9 cellular contexts compared by ENCODE assay signal in genomic region chr5:37839441-37840035, GRCh38. TPM values are rescaled to one million over a fixed set of nuclear protein-coding genes. Genes with fewer than 3 reads are reported as not detected.
DNase-seq lines count a peak whose midpoint lies in the region; ATAC-seq and TF ChIP-seq lines count a peak whose summit lies in the region.
"Had no signal": no experiment of that assay in that cellular context is flagged by ENCODE, and none has a peak within 500 bp of the region (broad histone marks: within the 10 kb centered on the region; RNA-seq: fewer than 3 reads in every experiment).

No MANE protein-coding gene starts in this region.

- H3K27me3 Mint-ChIP-seq in neural crest cell (ENCODE audit: low read depth): peaks cover 90% of the 10 kb centered on the region
- H3K27me3 Mint-ChIP-seq in activated CD4-positive, alpha-beta memory T cell treated with anti-CD3 and anti-CD28 coated beads, Interleukin-2, amount 10 ng/mL, durations not matched to agents 7 days and 5 days: peaks cover 81% of the 10 kb centered on the region

- H3K4me1 ChIP-seq in fibroblast of lung (ENCODE audit: control insufficient read depth, extremely low read depth, insufficient read depth, low read length): peaks cover 3% of the 10 kb centered on the region

- peaks cover 16% of the 10 kb centered on the region for H3K79me2 ChIP-seq in fibroblast of lung (ENCODE audit: control insufficient read depth, insufficient read depth, low read length)

- peak overlapping the region; percentile 55 for H3K4me2 ChIP-seq in fibroblast of lung (ENCODE audit: extremely low read depth, insufficient read depth, low read length)

- H3K27ac ChIP-seq in fibroblast of lung (ENCODE audit: insufficient read depth, low read length): peak overlapping the region; percentile 35

- H2AFZ ChIP-seq in fibroblast of lung (ENCODE audit: low read length): no peak overlapping the region

- DNase-seq in NCI-H82 (lab: John Stamatoyannopoulos, UW): peak; percentile 46
- no peak for DNase-seq in NCI-H82 treated with DMSO at 0.1 percent for 48 hours (lab: John Stamatoyannopoulos, UW; ENCODE audit: unreplicated experiment)
- DNase-seq in NCI-H69 (lab: John Stamatoyannopoulos, UW): peak; percentile 83
- DNase-seq in fibroblast of lung (ENCODE audit: low read depth in 2 of 2): peak; percentile 61 to 71
- peak; percentile 30 for DNase-seq in neural crest cell (ENCODE audit: low read depth, low spot score)
- no peak for DNase-seq in activated CD4-positive, alpha-beta memory T cell treated with anti-CD3 and anti-CD28 coated beads, Interleukin-2, amount 10 ng/mL, durations not matched to agents 7 days and 5 days
- DNase-seq: DND-41 had no signal

- no peaks in the 10 kb centered on the region for H3K36me3 Mint-ChIP-seq in neural crest cell (ENCODE audit: low read depth)
- peaks cover 8% of the 10 kb centered on the region for H3K36me3 Mint-ChIP-seq in activated CD4-positive, alpha-beta memory T cell treated with anti-CD3 and anti-CD28 coated beads, Interleukin-2, amount 10 ng/mL, durations not matched to agents 7 days and 5 days (ENCODE audit: low read depth)

- no peaks in the 10 kb centered on the region for H3K9me3 ChIP-seq in fibroblast of lung (ENCODE audit: control insufficient read depth, insufficient read depth, low read depth, low read length)

- H3K27ac Mint-ChIP-seq in neural crest cell (ENCODE audit: unreplicated experiment): no peak overlapping the region
- no peak overlapping the region for H3K27ac Mint-ChIP-seq in activated CD4-positive, alpha-beta memory T cell treated with anti-CD3 and anti-CD28 coated beads, Interleukin-2, amount 10 ng/mL, durations not matched to agents 7 days and 5 days

- peak overlapping the region in 3 of 4 experiments; percentile 39 to 70 (median 43) for H3K4me3 ChIP-seq in fibroblast of lung (replicated peaks in 1 of 4; ENCODE audit: control extremely low read depth in 1 of 4, insufficient read depth in 1 of 4, low read depth in 3 of 4, low read length in 4 of 4)

- CTCF ChIA-PET in activated CD4-positive, alpha-beta memory T cell treated with anti-CD3 and anti-CD28 coated beads, Interleukin-2, amount 10 ng/mL, durations not matched to agents 7 days and 5 days (lab: Charles Lee): interaction anchor here (0.9 kb wide), 1 partner anchor 354 kb away, joined by 4 read pairs; no protein-coding TSS in a partner anchor

- peak overlapping the region; percentile 37 for H3K9ac ChIP-seq in fibroblast of lung (ENCODE audit: insufficient read depth, low read length)

- H3K4me3 Mint-ChIP-seq in neural crest cell: peak overlapping the region; percentile 84
- no peak overlapping the region for H3K4me3 Mint-ChIP-seq in activated CD4-positive, alpha-beta memory T cell treated with anti-CD3 and anti-CD28 coated beads, Interleukin-2, amount 10 ng/mL, durations not matched to agents 7 days and 5 days

- no peaks in the 10 kb centered on the region for H3K27me3 ChIP-seq in fibroblast of lung (ENCODE audit: control insufficient read depth, insufficient read depth, low read length)

- no peaks in the 10 kb centered on the region for H4K20me1 ChIP-seq in fibroblast of lung (ENCODE audit: control insufficient read depth, extremely low read depth, insufficient read depth, low read length)

- no peaks in the 10 kb centered on the region for H3K9me3 Mint-ChIP-seq in neural crest cell
- H3K9me3 Mint-ChIP-seq in activated CD4-positive, alpha-beta memory T cell treated with anti-CD3 and anti-CD28 coated beads, Interleukin-2, amount 10 ng/mL, durations not matched to agents 7 days and 5 days: no peaks in the 10 kb centered on the region

- peaks cover 23% of the 10 kb centered on the region for H3K4me1 Mint-ChIP-seq in neural crest cell
- H3K4me1 Mint-ChIP-seq in activated CD4-positive, alpha-beta memory T cell treated with anti-CD3 and anti-CD28 coated beads, Interleukin-2, amount 10 ng/mL, durations not matched to agents 7 days and 5 days: peaks cover 35% of the 10 kb centered on the region

- POLR2A ChIA-PET in activated CD4-positive, alpha-beta memory T cell treated with anti-CD3 and anti-CD28 coated beads, Interleukin-2, amount 10 ng/mL, durations not matched to agents 7 days and 5 days (lab: Charles Lee): no interaction called here

- H3K36me3 ChIP-seq in fibroblast of lung (ENCODE audit: control insufficient read depth, insufficient read depth, low read length): no peaks in the 10 kb centered on the region

- ATAC-seq in GM19452 (IDR thresholded peaks at IDR 0.05; ENCODE audit: unreplicated experiment) (no peak), GM19035 (IDR thresholded peaks at IDR 0.05; ENCODE audit: unreplicated experiment) (no peak)

- TF ChIP-seq CTCF in fibroblast of lung (conservative IDR thresholded peaks at IDR 0.05 in 1 of 2, IDR thresholded peaks at IDR 0.05 in 1 of 2; ENCODE audit: low read depth in 1 of 2, low read length in 2 of 2) (no peak), neural crest cell (conservative IDR thresholded peaks at IDR 0.05) (no peak)

RNA-seq across cellular contexts. Expression of gene GDNF, which starts 0.3 kb away (rescaled TPM):
- total RNA-seq in fibroblast of lung (0.51 and 0.83 TPM in 2 replicates), neural crest cell (0.30 and 0.65 TPM in 2 replicates)
- polyA plus RNA-seq in fibroblast of lung: 0.32 and 2.2 TPM in 2 replicates
- polyA plus RNA-seq in fibroblast of lung (2012): 0.47 and 2.3 TPM in 2 replicates
- 0.39 and 1.1 TPM in 2 replicates for polyA minus RNA-seq in fibroblast of lung (ENCODE audit: low replicate concordance)
- not detected for total RNA-seq in activated CD4-positive, alpha-beta memory T cell treated with anti-CD3 and anti-CD28 coated beads, Interleukin-2, amount 10 ng/mL, durations not matched to agents 7 days and 5 days

Comparison
In these comparisons a context has a peak if more than half of its experiments do, and no peak if none do; other contexts are left out.
1. DNase-seq: peak in NCI-H82 (single experiment), NCI-H69 (single experiment), fibroblast of lung (2 of 2) and neural crest cell (single experiment); none in NCI-H82 treated with DMSO at 0.1 percent for 48 hours (single experiment) and activated CD4-positive, alpha-beta memory T cell treated with anti-CD3 and anti-CD28 coated beads, Interleukin-2, amount 10 ng/mL, durations not matched to agents 7 days and 5 days (single experiment).